ENCODE assay signal across 1 cellular context in genomic region chr18:54881229-54881753, GRCh38.
A peak's percentile ranks its signal among the peaks of the same experiment; 100 is the strongest.
TF ChIP-seq lines count a peak whose summit lies in the region.

No MANE protein-coding gene starts in this region.

TF ChIP-seq in K562, 482 proteins besides CTCF, POLR2A, EP300 and RAD21 (continued from another document and continues in another):
- TF ChIP-seq, protein P1, sequence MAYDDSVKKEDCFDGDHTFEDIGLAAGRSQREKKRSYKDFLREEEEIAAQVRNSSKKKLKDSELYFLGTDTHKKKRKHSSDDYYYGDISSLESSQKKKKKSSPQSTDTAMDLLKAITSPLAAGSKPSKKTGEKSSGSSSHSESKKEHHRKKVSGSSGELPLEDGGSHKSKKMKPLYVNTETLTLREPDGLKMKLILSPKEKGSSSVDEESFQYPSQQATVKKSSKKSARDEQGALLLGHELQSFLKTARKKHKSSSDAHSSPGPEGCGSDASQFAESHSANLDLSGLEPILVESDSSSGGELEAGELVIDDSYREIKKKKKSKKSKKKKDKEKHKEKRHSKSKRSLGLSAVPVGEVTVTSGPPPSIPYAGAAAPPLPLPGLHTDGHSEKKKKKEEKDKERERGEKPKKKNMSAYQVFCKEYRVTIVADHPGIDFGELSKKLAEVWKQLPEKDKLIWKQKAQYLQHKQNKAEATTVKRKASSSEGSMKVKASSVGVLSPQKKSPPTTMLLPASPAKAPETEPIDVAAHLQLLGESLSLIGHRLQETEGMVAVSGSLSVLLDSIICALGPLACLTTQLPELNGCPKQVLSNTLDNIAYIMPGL (CRISPR knock-in tag; IDR thresholded peaks at IDR 0.05), result no peak
- TF ChIP-seq RCOR1 (IDR thresholded peaks at IDR 0.05; ENCODE audit: borderline replicate concordance in 1 of 2, low read depth in 2 of 2, low read length in 2 of 2) (peak in 1 of 2 experiments; percentile 35; a peak in 1 of 4 replicates), TEAD2 (tag; IDR thresholded peaks at IDR 0.05) (no peak), CHD2 (IDR thresholded peaks at IDR 0.05; ENCODE audit: low read depth, low read length) (no peak), CEBPB (tag; IDR thresholded peaks at IDR 0.05) (no peak), FOSL1 (tag; conservative IDR thresholded peaks at IDR 0.05) (no peak; the same call in 1 of the 2 replicates), ZNF124 (CRISPR knock-in tag; IDR thresholded peaks at IDR 0.05) (no peak), FOXK1 (CRISPR knock-in tag; IDR thresholded peaks at IDR 0.05; ENCODE audit: borderline replicate concordance) (no peak), TEAD4 (IDR thresholded peaks at IDR 0.05; ENCODE audit: low read length) (peak; percentile 62), TEAD4 (CRISPR knock-in tag; IDR thresholded peaks at IDR 0.05; ENCODE audit: borderline replicate concordance) (no peak), CXXC5 (CRISPR knock-in tag; IDR thresholded peaks at IDR 0.05) (no peak), TAL1 (IDR thresholded peaks at IDR 0.05) (peak; percentile 30; the same call in 1 of the 2 replicates), FUS (optimal IDR thresholded peaks at IDR 0.05; ENCODE audit: low read depth, low read length) (no peak), E4F1 (CRISPR knock-in tag; IDR thresholded peaks at IDR 0.05; ENCODE audit: borderline replicate concordance) (no peak), SMAD2 (IDR thresholded peaks at IDR 0.05; ENCODE audit: low read depth, low read length) (no peak), ATF2 (CRISPR knock-in tag; IDR thresholded peaks at IDR 0.05) (no peak), HDAC8 (tag; IDR thresholded peaks at IDR 0.05) (no peak), JUNB (CRISPR knock-in tag; conservative IDR thresholded peaks at IDR 0.05) (no peak), PBX2 (CRISPR knock-in tag; IDR thresholded peaks at IDR 0.05; ENCODE audit: low read depth) (no peak), PBX2 (tag; conservative IDR thresholded peaks at IDR 0.05; ENCODE audit: low read depth) (no peak), PHTF2 (CRISPR knock-in tag; IDR thresholded peaks at IDR 0.05) (no peak), ZBTB8A (IDR thresholded peaks at IDR 0.05; ENCODE audit: partially characterized antibody) (no peak), ZNF76 (CRISPR knock-in tag; IDR thresholded peaks at IDR 0.05; ENCODE audit: borderline replicate concordance) (no peak), KDM1A (IDR thresholded peaks at IDR 0.05) (peak; percentile 36 to 55; a peak in 3 of 4 replicates), NBN (IDR thresholded peaks at IDR 0.05; ENCODE audit: low read depth) (no peak), MXI1 (IDR thresholded peaks at IDR 0.05; ENCODE audit: low read depth, low read length) (no peak), SPI1 (IDR thresholded peaks at IDR 0.05; ENCODE audit: borderline replicate concordance, low read depth, low read length) (no peak)
- TF ChIP-seq, protein P2, sequence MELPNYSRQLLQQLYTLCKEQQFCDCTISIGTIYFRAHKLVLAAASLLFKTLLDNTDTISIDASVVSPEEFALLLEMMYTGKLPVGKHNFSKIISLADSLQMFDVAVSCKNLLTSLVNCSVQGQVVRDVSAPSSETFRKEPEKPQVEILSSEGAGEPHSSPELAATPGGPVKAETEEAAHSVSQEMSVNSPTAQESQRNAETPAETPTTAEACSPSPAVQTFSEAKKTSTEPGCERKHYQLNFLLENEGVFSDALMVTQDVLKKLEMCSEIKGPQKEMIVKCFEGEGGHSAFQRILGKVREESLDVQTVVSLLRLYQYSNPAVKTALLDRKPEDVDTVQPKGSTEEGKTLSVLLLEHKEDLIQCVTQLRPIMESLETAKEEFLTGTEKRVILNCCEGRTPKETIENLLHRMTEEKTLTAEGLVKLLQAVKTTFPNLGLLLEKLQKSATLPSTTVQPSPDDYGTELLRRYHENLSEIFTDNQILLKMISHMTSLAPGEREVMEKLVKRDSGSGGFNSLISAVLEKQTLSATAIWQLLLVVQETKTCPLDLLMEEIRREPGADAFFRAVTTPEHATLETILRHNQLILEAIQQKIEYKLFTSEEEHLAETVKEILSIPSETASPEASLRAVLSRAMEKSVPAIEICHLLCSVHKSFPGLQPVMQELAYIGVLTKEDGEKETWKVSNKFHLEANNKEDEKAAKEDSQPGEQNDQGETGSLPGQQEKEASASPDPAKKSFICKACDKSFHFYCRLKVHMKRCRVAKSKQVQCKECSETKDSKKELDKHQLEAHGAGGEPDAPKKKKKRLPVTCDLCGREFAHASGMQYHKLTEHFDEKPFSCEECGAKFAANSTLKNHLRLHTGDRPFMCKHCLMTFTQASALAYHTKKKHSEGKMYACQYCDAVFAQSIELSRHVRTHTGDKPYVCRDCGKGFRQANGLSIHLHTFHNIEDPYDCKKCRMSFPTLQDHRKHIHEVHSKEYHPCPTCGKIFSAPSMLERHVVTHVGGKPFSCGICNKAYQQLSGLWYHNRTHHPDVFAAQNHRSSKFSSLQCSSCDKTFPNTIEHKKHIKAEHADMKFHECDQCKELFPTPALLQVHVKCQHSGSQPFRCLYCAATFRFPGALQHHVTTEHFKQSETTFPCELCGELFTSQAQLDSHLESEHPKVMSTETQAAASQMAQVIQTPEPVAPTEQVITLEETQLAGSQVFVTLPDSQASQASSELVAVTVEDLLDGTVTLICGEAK (IDR thresholded peaks at IDR 0.05), result no peak
- TF ChIP-seq, protein P2 (CRISPR knock-in tag; IDR thresholded peaks at IDR 0.05), result no peak
- TF ChIP-seq, protein P3, sequence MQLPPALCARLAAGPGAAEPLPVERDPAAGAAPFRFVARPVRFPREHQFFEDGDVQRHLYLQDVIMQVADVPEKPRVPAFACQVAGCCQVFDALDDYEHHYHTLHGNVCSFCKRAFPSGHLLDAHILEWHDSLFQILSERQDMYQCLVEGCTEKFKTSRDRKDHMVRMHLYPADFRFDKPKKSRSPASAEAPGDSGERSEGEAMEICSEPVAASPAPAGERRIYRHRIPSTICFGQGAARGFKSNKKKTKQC (CRISPR knock-in tag; IDR thresholded peaks at IDR 0.05), result no peak
- TF ChIP-seq, protein P4, sequence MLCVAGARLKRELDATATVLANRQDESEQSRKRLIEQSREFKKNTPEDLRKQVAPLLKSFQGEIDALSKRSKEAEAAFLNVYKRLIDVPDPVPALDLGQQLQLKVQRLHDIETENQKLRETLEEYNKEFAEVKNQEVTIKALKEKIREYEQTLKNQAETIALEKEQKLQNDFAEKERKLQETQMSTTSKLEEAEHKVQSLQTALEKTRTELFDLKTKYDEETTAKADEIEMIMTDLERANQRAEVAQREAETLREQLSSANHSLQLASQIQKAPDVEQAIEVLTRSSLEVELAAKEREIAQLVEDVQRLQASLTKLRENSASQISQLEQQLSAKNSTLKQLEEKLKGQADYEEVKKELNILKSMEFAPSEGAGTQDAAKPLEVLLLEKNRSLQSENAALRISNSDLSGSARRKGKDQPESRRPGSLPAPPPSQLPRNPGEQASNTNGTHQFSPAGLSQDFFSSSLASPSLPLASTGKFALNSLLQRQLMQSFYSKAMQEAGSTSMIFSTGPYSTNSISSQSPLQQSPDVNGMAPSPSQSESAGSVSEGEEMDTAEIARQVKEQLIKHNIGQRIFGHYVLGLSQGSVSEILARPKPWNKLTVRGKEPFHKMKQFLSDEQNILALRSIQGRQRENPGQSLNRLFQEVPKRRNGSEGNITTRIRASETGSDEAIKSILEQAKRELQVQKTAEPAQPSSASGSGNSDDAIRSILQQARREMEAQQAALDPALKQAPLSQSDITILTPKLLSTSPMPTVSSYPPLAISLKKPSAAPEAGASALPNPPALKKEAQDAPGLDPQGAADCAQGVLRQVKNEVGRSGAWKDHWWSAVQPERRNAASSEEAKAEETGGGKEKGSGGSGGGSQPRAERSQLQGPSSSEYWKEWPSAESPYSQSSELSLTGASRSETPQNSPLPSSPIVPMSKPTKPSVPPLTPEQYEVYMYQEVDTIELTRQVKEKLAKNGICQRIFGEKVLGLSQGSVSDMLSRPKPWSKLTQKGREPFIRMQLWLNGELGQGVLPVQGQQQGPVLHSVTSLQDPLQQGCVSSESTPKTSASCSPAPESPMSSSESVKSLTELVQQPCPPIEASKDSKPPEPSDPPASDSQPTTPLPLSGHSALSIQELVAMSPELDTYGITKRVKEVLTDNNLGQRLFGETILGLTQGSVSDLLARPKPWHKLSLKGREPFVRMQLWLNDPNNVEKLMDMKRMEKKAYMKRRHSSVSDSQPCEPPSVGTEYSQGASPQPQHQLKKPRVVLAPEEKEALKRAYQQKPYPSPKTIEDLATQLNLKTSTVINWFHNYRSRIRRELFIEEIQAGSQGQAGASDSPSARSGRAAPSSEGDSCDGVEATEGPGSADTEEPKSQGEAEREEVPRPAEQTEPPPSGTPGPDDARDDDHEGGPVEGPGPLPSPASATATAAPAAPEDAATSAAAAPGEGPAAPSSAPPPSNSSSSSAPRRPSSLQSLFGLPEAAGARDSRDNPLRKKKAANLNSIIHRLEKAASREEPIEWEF (CRISPR knock-in tag; IDR thresholded peaks at IDR 0.05), result no peak
- TF ChIP-seq, protein P5, sequence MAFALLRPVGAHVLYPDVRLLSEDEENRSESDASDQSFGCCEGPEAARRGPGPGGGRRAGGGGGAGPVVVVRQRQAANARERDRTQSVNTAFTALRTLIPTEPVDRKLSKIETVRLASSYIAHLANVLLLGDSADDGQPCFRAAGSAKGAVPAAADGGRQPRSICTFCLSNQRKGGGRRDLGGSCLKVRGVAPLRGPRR (CRISPR knock-in tag; IDR thresholded peaks at IDR 0.05), result no peak
